ENCODE assay signal across 11 cellular contexts in genomic region chr2:84856785-84857184, GRCh38. TPM values are rescaled to one million over a fixed set of nuclear protein-coding genes. Genes with fewer than 3 reads are reported as not detected.
A peak's percentile ranks its signal among the peaks of the same experiment; 100 is the strongest.
DNase-seq lines count a peak whose midpoint lies in the region; ATAC-seq and TF ChIP-seq lines count a peak whose summit lies in the region.
"Had no signal": no experiment of that assay in that cellular context is flagged by ENCODE, and none has a peak within 500 bp of the region (broad histone marks: within the 10 kb centered on the region; RNA-seq: fewer than 3 reads in every experiment).

No MANE protein-coding gene starts in this region.

- no peak for TF ChIP-seq POLR2A in heart left ventricle (IDR thresholded peaks at IDR 0.05)

- H3K27me3 ChIP-seq in WERI-Rb-1 (ENCODE audit: insufficient read depth, low read depth, severe bottlenecking) (no peaks in the 10 kb centered on the region), heart left ventricle (no peaks in the 10 kb centered on the region)
- H3K27me3 ChIP-seq: neutrophil had no signal

- DNase-seq in activated naive CD4-positive, alpha-beta T cell treated with Interleukin-2 at 50 U/mL for 16 hours = peak; percentile 38
- DNase-seq in activated naive CD4-positive, alpha-beta T cell (lab: John Stamatoyannopoulos, UW) = no peak
- DNase-seq in NAMALWA (ENCODE audit: low spot score) (peak; percentile 37), WERI-Rb-1 (no peak), heart left ventricle (no peak), NCI-H748 (lab: John Stamatoyannopoulos, UW; ENCODE audit: unreplicated experiment) (no peak)
- peak; percentile 29 for DNase-seq in activated T-helper 2 cell treated with anti-CD3 and anti-CD28 coated beads, Interferon-gamma antibody, Interleukin-2, Interleukin-4, amounts not matched to agents 10 μg/mL and 5 μg/mL and 100 μg/mL, durations not matched to agents 14 hours and 24 hours and 36 hours (ENCODE audit: low spot score)
- DNase-seq in stimulated activated naive CD8-positive, alpha-beta T cell treated with anti-CD3 and anti-CD28 coated beads, Interleukin-15, amount 100 ng/mL, for 72 hours = peak in 1 of 2 donors; percentile 73
- DNase-seq: PC-9 had no signal

- no peaks in the 10 kb centered on the region for H3K27me3 Mint-ChIP-seq in activated T-helper 2 cell treated with anti-CD3 and anti-CD28 coated beads, Interferon-gamma antibody, Interleukin-2, Interleukin-4, amounts not matched to agents 10 μg/mL and 5 μg/mL and 100 μg/mL, durations not matched to agents 14 hours and 24 hours and 36 hours (ENCODE audit: low read depth)
- H3K27me3 Mint-ChIP-seq in stimulated activated naive CD8-positive, alpha-beta T cell treated with anti-CD3 and anti-CD28 coated beads, Interleukin-15, amount 100 ng/mL, for 72 hours = no peaks in the 10 kb centered on the region

- H3K4me1 ChIP-seq in heart left ventricle = peaks cover 0 to 19% (median 0%) of the 10 kb centered on the region in 12 donors

- peaks cover 27% of the 10 kb centered on the region for H3K9me3 Mint-ChIP-seq in activated T-helper 2 cell treated with anti-CD3 and anti-CD28 coated beads, Interferon-gamma antibody, Interleukin-2, Interleukin-4, amounts not matched to agents 10 μg/mL and 5 μg/mL and 100 μg/mL, durations not matched to agents 14 hours and 24 hours and 36 hours
- H3K9me3 Mint-ChIP-seq in stimulated activated naive CD8-positive, alpha-beta T cell treated with anti-CD3 and anti-CD28 coated beads, Interleukin-15, amount 100 ng/mL, for 72 hours = peaks cover 19 to 26% of the 10 kb centered on the region in 2 donors

- H3K4me3 ChIP-seq in WERI-Rb-1 (ENCODE audit: low read depth, low read length) = no peak overlapping the region
- no peak overlapping the region for H3K4me3 ChIP-seq in heart left ventricle
- H3K4me3 ChIP-seq: hepatocyte, PC-9 had no signal

- 77 to 83% (median 80%) methylated on average over 6 of the region's 6 CpGs for WGBS in heart left ventricle, 4 donors

- H3K9me3 ChIP-seq in WERI-Rb-1 (ENCODE audit: severe bottlenecking) = no peaks in the 10 kb centered on the region
- H3K9me3 ChIP-seq in heart left ventricle = peaks cover 0 to 5% (median 0%) of the 10 kb centered on the region in 12 donors
- H3K9me3 ChIP-seq: neutrophil had no signal

- no peak for TF ChIP-seq CTCF in WERI-Rb-1 (IDR thresholded peaks at IDR 0.05; ENCODE audit: low read depth, low read length)
- no peak for TF ChIP-seq CTCF in heart left ventricle (IDR thresholded peaks at IDR 0.05)

- H3K27ac Mint-ChIP-seq in activated T-helper 2 cell treated with anti-CD3 and anti-CD28 coated beads, Interferon-gamma antibody, Interleukin-2, Interleukin-4, amounts not matched to agents 10 μg/mL and 5 μg/mL and 100 μg/mL, durations not matched to agents 14 hours and 24 hours and 36 hours = peak overlapping the region; percentile 85
- peak overlapping the region; percentile 86 to 97 for H3K27ac Mint-ChIP-seq in stimulated activated naive CD8-positive, alpha-beta T cell treated with anti-CD3 and anti-CD28 coated beads, Interleukin-15, amount 100 ng/mL, for 72 hours

- H3K36me3 Mint-ChIP-seq in activated T-helper 2 cell treated with anti-CD3 and anti-CD28 coated beads, Interferon-gamma antibody, Interleukin-2, Interleukin-4, amounts not matched to agents 10 μg/mL and 5 μg/mL and 100 μg/mL, durations not matched to agents 14 hours and 24 hours and 36 hours (ENCODE audit: low read depth) = peaks cover 88% of the 10 kb centered on the region

- H3K27ac ChIP-seq in WERI-Rb-1 = no peak overlapping the region
- peak overlapping the region in 1 of 12 donors; percentile 46 for H3K27ac ChIP-seq in heart left ventricle
- H3K27ac ChIP-seq: hepatocyte, neutrophil, PC-9 had no signal

- H3K4me1 Mint-ChIP-seq in activated T-helper 2 cell treated with anti-CD3 and anti-CD28 coated beads, Interferon-gamma antibody, Interleukin-2, Interleukin-4, amounts not matched to agents 10 μg/mL and 5 μg/mL and 100 μg/mL, durations not matched to agents 14 hours and 24 hours and 36 hours (ENCODE audit: low read depth) = peaks cover 74% of the 10 kb centered on the region
- H3K4me1 Mint-ChIP-seq in stimulated activated naive CD8-positive, alpha-beta T cell treated with anti-CD3 and anti-CD28 coated beads, Interleukin-15, amount 100 ng/mL, for 72 hours = peaks cover 92% of the 10 kb centered on the region

- intact Hi-C loops in activated T-helper 2 cell treated with anti-CD3 and anti-CD28 coated beads, Interferon-gamma antibody, Interleukin-2, Interleukin-4, amounts not matched to agents 10 μg/mL and 5 μg/mL and 100 μg/mL, durations not matched to agents 14 hours and 24 hours and 36 hours (cut with micrococcal nuclease) = loop anchor here (5.0 kb wide), 1 partner anchor 339 kb away; the partner anchor contains the start of gene DNAH6
- intact Hi-C loops in heart left ventricle (cut with DNase I) = loop anchor here in 1 of 10 donors (10.0 kb wide), 1 partner anchor 112 kb away; no protein-coding TSS in a partner anchor

- peak; percentile 89 for ATAC-seq in stimulated activated naive CD8-positive, alpha-beta T cell treated with anti-CD3 and anti-CD28 coated beads, Interleukin-15, amount 100 ng/mL, for 72 hours
- no peak for ATAC-seq in heart left ventricle

- peak overlapping the region; percentile 62 for H3K4me3 Mint-ChIP-seq in activated T-helper 2 cell treated with anti-CD3 and anti-CD28 coated beads, Interferon-gamma antibody, Interleukin-2, Interleukin-4, amounts not matched to agents 10 μg/mL and 5 μg/mL and 100 μg/mL, durations not matched to agents 14 hours and 24 hours and 36 hours (ENCODE audit: low read depth)
- H3K4me3 Mint-ChIP-seq in stimulated activated naive CD8-positive, alpha-beta T cell treated with anti-CD3 and anti-CD28 coated beads, Interleukin-15, amount 100 ng/mL, for 72 hours = peak overlapping the region; percentile 75 to 81

- H3K36me3 ChIP-seq in WERI-Rb-1 = no peaks in the 10 kb centered on the region
- no peaks in the 10 kb centered on the region for H3K36me3 ChIP-seq in heart left ventricle
- H3K36me3 ChIP-seq: neutrophil had no signal

RNA-seq across cellular contexts. Expression of gene TRABD2A, which starts 24.1 kb away (rescaled TPM):
- 67.9 and 71.2 TPM in 2 replicates for total RNA-seq in activated T-helper 2 cell treated with anti-CD3 and anti-CD28 coated beads, Interferon-gamma antibody, Interleukin-2, Interleukin-4, amounts not matched to agents 10 μg/mL and 5 μg/mL and 100 μg/mL, durations not matched to agents 14 hours and 24 hours and 36 hours
- 1 to 10 TPM in 4 of 9 donors, under 1 TPM in 4, not detected in 1; 0.42 to 3.9 (median 1.2) TPM for total RNA-seq in heart left ventricle
- 1 to 10 TPM in 1 of 2 donors, under 1 TPM in 1; 0.85 to 1.1 TPM for polyA plus RNA-seq in heart left ventricle

RNA-seq across cellular contexts. Expression of gene TMSB10, which starts 48.7 kb away (rescaled TPM):
- total RNA-seq in activated T-helper 2 cell treated with anti-CD3 and anti-CD28 coated beads, Interferon-gamma antibody, Interleukin-2, Interleukin-4, amounts not matched to agents 10 μg/mL and 5 μg/mL and 100 μg/mL, durations not matched to agents 14 hours and 24 hours and 36 hours = 2,676 and 2,847 TPM in 2 replicates
- total RNA-seq in heart left ventricle = 1,000 to 10,000 TPM in 3 of 9 donors, 100 to 1,000 TPM in 6; 288 to 3,094 (median 492) TPM
- polyA plus RNA-seq in heart left ventricle = 1,000 to 10,000 TPM in 1 of 2 donors, 100 to 1,000 TPM in 1; 893 to 1,015 TPM

Comparison
In these comparisons a context has a peak if more than half of its experiments do, and no peak if none do; other contexts are left out.
1. DNase-seq: peak in activated naive CD4-positive, alpha-beta T cell treated with Interleukin-2 at 50 U/mL for 16 hours (single experiment), NAMALWA (single experiment) and activated T-helper 2 cell treated with anti-CD3 and anti-CD28 coated beads, Interferon-gamma antibody, Interleukin-2, Interleukin-4, amounts not matched to agents 10 μg/mL and 5 μg/mL and 100 μg/mL, durations not matched to agents 14 hours and 24 hours and 36 hours (single experiment); none in activated naive CD4-positive, alpha-beta T cell (0 of 4), WERI-Rb-1 (single experiment), heart left ventricle (0 of 5) and NCI-H748 (single experiment).
2. RNA of gene TRABD2A, which starts 24.1 kb away (total RNA-seq): 67.9 to 71.2 TPM in activated T-helper 2 cell treated with anti-CD3 and anti-CD28 coated beads, Interferon-gamma antibody, Interleukin-2, Interleukin-4, amounts not matched to agents 10 μg/mL and 5 μg/mL and 100 μg/mL, durations not matched to agents 14 hours and 24 hours and 36 hours; 0.42 to 3.9 TPM in heart left ventricle; every median in the first group is over 10 times any median in the second.